Comparison of ENCODE assay signal across 2 cellular contexts in the genomic region with DNA sequence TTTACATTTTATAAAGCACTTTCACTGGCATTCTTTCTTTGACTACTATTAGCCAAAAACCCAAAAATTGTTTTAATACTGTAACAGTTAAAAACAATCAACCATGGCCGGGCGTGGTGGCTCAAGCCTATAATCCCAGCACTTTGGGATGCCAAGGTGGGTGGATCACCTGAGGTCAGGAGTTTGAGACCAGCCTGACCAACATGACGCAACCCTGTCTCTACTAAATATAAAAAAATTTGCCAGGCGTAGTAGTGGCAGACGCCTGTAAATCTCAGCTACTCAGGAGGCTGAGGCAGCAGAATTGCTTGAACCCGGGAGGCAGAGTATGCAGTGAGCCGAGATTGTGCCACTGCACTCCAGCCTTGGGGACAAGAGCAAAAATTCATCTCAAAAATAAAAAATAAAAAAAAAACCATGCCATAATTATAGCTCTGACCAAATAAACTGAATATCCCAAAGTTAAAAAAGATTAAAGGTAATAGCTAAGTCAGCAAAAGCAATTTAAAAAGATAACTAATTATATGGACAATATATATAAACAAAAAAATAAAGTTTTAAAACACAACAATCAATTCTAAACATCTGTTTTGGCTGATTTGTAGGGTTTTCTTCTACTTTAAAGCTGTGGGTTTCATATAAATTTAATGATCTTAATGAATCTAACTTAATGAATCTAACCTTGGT.
TF ChIP-seq lines count a peak whose summit lies in the region.

No MANE protein-coding gene starts in this region.

TF ChIP-seq in Ishikawa, 13 proteins besides CTCF, POLR2A, EP300 and RAD21:
- TF ChIP-seq TEAD4 (IDR thresholded peaks at IDR 0.05) (no peak), CEBPB (IDR thresholded peaks at IDR 0.05) (0 out of 2 replicates have a peak, but pooled peaks have one; percentile 29)
TF ChIP-seq in Ishikawa: peak in this region for 1.

TF ChIP-seq in GM12878, 131 proteins besides CTCF, POLR2A, EP300 and RAD21:
- TF ChIP-seq BMI1 (IDR thresholded peaks at IDR 0.05; ENCODE audit: borderline replicate concordance): no peak
- TF ChIP-seq, protein P1, sequence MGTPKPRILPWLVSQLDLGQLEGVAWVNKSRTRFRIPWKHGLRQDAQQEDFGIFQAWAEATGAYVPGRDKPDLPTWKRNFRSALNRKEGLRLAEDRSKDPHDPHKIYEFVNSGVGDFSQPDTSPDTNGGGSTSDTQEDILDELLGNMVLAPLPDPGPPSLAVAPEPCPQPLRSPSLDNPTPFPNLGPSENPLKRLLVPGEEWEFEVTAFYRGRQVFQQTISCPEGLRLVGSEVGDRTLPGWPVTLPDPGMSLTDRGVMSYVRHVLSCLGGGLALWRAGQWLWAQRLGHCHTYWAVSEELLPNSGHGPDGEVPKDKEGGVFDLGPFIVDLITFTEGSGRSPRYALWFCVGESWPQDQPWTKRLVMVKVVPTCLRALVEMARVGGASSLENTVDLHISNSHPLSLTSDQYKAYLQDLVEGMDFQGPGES (IDR thresholded peaks at IDR 0.05): no peak
